Comparison of ENCODE assay signal across 11 cellular contexts in genomic region chr10:129035052-129035805, GRCh38.
A peak's percentile ranks its signal among the peaks of the same experiment; 100 is the strongest.
DNase-seq lines count a peak whose midpoint lies in the region; ATAC-seq and TF ChIP-seq lines count a peak whose summit lies in the region.
"Had no signal": no experiment of that assay in that cellular context is flagged by ENCODE, and none has a peak within 500 bp of the region (broad histone marks: within the 10 kb centered on the region; RNA-seq: fewer than 3 reads in every experiment).

No MANE protein-coding gene starts in this region.

- H3K9ac ChIP-seq in Karpas-422 (ENCODE audit: low read length), result no peak overlapping the region

- no peak for TF ChIP-seq CTCF in CD4-positive, alpha-beta T cell (IDR thresholded peaks at IDR 0.05)

- H3K9me3 ChIP-seq in CD4-positive, alpha-beta T cell (ENCODE audit: control insufficient read depth, low read length), result no peaks in the 10 kb centered on the region
- H3K9me3 ChIP-seq in Karpas-422 (ENCODE audit: low read length), result no peaks in the 10 kb centered on the region

- peaks cover 60% of the 10 kb centered on the region for H3K4me1 Mint-ChIP-seq in CD4-positive, alpha-beta T cell (ENCODE audit: low read depth)
- H3K4me1 Mint-ChIP-seq in activated naive CD8-positive, alpha-beta T cell treated with anti-CD3 and anti-CD28 coated beads, Interleukin-2, amount 10 ng/mL, durations not matched to agents 7 days and 5 days, result peaks cover 42% of the 10 kb centered on the region

- CTCF ChIA-PET in CD4-positive, alpha-beta T cell (lab: Charles Lee), result no interaction called here

- no peaks in the 10 kb centered on the region for H3K9me3 Mint-ChIP-seq in CD4-positive, alpha-beta T cell
- H3K9me3 Mint-ChIP-seq in activated naive CD8-positive, alpha-beta T cell treated with anti-CD3 and anti-CD28 coated beads, Interleukin-2, amount 10 ng/mL, durations not matched to agents 7 days and 5 days, result no peaks in the 10 kb centered on the region

- POLR2A ChIA-PET in CD4-positive, alpha-beta T cell (lab: Charles Lee), result interaction anchor here (2.0 to 2.5 kb wide), 2 partner anchors 23 to 1075 kb away, joined by 12 to 18 read pairs; partner anchors contain the start of gene C10orf143
- POLR2A ChIA-PET in activated naive CD8-positive, alpha-beta T cell treated with anti-CD3 and anti-CD28 coated beads, Interleukin-2, amount 10 ng/mL, durations not matched to agents 7 days and 5 days (lab: Charles Lee), result interaction anchor here (1.0 to 3.2 kb wide), 4 partner anchors 17 to 1075 kb away, joined by 3 to 17 read pairs (median 4); no protein-coding TSS in a partner anchor

- ATAC-seq in CD4-positive, alpha-beta T cell (ENCODE audit: poor library complexity), result peak; percentile 69
- ATAC-seq in activated naive CD8-positive, alpha-beta T cell treated with anti-CD3 and anti-CD28 coated beads, Interleukin-2, amount 10 ng/mL, durations not matched to agents 7 days and 5 days (ENCODE audit: low read depth), result peak; percentile 89
- no peak for ATAC-seq in HG03108 (IDR thresholded peaks at IDR 0.05; ENCODE audit: unreplicated experiment)
- ATAC-seq: Panc1 had no signal

- H3K36me3 ChIP-seq in Karpas-422 (ENCODE audit: insufficient read depth, low read length), result no peaks in the 10 kb centered on the region

- H3K4me1 ChIP-seq in Karpas-422 (ENCODE audit: low read length), result no peaks in the 10 kb centered on the region

- peaks cover 19% of the 10 kb centered on the region for H3K27me3 Mint-ChIP-seq in CD4-positive, alpha-beta T cell
- peaks cover 18% of the 10 kb centered on the region for H3K27me3 Mint-ChIP-seq in activated naive CD8-positive, alpha-beta T cell treated with anti-CD3 and anti-CD28 coated beads, Interleukin-2, amount 10 ng/mL, durations not matched to agents 7 days and 5 days

- peak overlapping the region; percentile 8 for H3K27ac ChIP-seq in CD4-positive, alpha-beta T cell (ENCODE audit: low read depth, low read length)
- H3K27ac ChIP-seq in Karpas-422 (ENCODE audit: low read length), result no peak overlapping the region
- H3K27ac ChIP-seq: epithelial cell of prostate had no signal

- H3K4me3 ChIP-seq in Karpas-422 (ENCODE audit: low read length), result no peak overlapping the region

- no peaks in the 10 kb centered on the region for H3K79me2 ChIP-seq in Karpas-422 (ENCODE audit: low read length)

- peak in 9 of 10 experiments; percentile 14 to 66 (median 36) for DNase-seq in CD4-positive, alpha-beta T cell
- peak; percentile 49 for DNase-seq in activated CD4-positive, CD25-positive, alpha-beta regulatory T cell treated with anti-CD3 and anti-CD28 coated beads, Interleukin-2, amount 50 U/mL, for 72 hours
- peak; percentile 72 for DNase-seq in activated naive CD8-positive, alpha-beta T cell treated with anti-CD3 and anti-CD28 coated beads, Interleukin-2, amount 10 ng/mL, durations not matched to agents 7 days and 5 days
- DNase-seq in retina, result peak; percentile 24
- DNase-seq in NCI-H774 (lab: John Stamatoyannopoulos, UW), result no peak
- DNase-seq in NCI-H446 treated with DMSO at 0.1 percent for 48 hours (lab: John Stamatoyannopoulos, UW), result no peak
- DNase-seq in Karpas-422, result no peak
- DNase-seq: Kasumi-1 had no signal

- H2AFZ ChIP-seq in Karpas-422 (ENCODE audit: low read length), result no peak overlapping the region

- no peaks in the 10 kb centered on the region for H3K36me3 Mint-ChIP-seq in CD4-positive, alpha-beta T cell (ENCODE audit: low read depth)
- peaks cover 2% of the 10 kb centered on the region for H3K36me3 Mint-ChIP-seq in activated naive CD8-positive, alpha-beta T cell treated with anti-CD3 and anti-CD28 coated beads, Interleukin-2, amount 10 ng/mL, durations not matched to agents 7 days and 5 days

- H3K4me2 ChIP-seq in Karpas-422 (ENCODE audit: low read depth, low read length, poor library complexity, severe bottlenecking), result no peak overlapping the region

- peak overlapping the region; percentile 83 for H3K27ac Mint-ChIP-seq in CD4-positive, alpha-beta T cell
- H3K27ac Mint-ChIP-seq in activated naive CD8-positive, alpha-beta T cell treated with anti-CD3 and anti-CD28 coated beads, Interleukin-2, amount 10 ng/mL, durations not matched to agents 7 days and 5 days, result peak overlapping the region; percentile 96

- no peaks in the 10 kb centered on the region for H3K9me2 ChIP-seq in Karpas-422 (replicated peaks; ENCODE audit: insufficient read depth, low read length)

- no peaks in the 10 kb centered on the region for H3K27me3 ChIP-seq in CD4-positive, alpha-beta T cell (ENCODE audit: control insufficient read depth, insufficient read depth, low read length)
- H3K27me3 ChIP-seq in Karpas-422 (ENCODE audit: low read length), result no peaks in the 10 kb centered on the region

- no peaks in the 10 kb centered on the region for H4K20me1 ChIP-seq in Karpas-422 (ENCODE audit: insufficient read depth, low read depth, low read length)

- intact Hi-C loops in CD4-positive, alpha-beta T cell (cut with DNase I, micrococcal nuclease), result loop anchor here (5.0 to 10.0 kb wide), 3 partner anchors 430 to 1077 kb away; partner anchors contain the start of genes C10orf143 (in 1 of the 2) and MGMT (in 1 of the 2)

- H3K4me3 Mint-ChIP-seq in CD4-positive, alpha-beta T cell, result peak overlapping the region; percentile 75
- H3K4me3 Mint-ChIP-seq in activated naive CD8-positive, alpha-beta T cell treated with anti-CD3 and anti-CD28 coated beads, Interleukin-2, amount 10 ng/mL, durations not matched to agents 7 days and 5 days, result peak overlapping the region; percentile 86

Comparison
In these comparisons a context has a peak if more than half of its experiments do, and no peak if none do; other contexts are left out.
1. DNase-seq: peak in CD4-positive, alpha-beta T cell (9 of 10), activated CD4-positive, CD25-positive, alpha-beta regulatory T cell treated with anti-CD3 and anti-CD28 coated beads, Interleukin-2, amount 50 U/mL, for 72 hours (single experiment), activated naive CD8-positive, alpha-beta T cell treated with anti-CD3 and anti-CD28 coated beads, Interleukin-2, amount 10 ng/mL, durations not matched to agents 7 days and 5 days (single experiment) and retina (single experiment); none in NCI-H774 (single experiment), NCI-H446 treated with DMSO at 0.1 percent for 48 hours (single experiment) and Karpas-422 (single experiment).